ENCODE assay signal across 8 cellular contexts in the genomic region with DNA sequence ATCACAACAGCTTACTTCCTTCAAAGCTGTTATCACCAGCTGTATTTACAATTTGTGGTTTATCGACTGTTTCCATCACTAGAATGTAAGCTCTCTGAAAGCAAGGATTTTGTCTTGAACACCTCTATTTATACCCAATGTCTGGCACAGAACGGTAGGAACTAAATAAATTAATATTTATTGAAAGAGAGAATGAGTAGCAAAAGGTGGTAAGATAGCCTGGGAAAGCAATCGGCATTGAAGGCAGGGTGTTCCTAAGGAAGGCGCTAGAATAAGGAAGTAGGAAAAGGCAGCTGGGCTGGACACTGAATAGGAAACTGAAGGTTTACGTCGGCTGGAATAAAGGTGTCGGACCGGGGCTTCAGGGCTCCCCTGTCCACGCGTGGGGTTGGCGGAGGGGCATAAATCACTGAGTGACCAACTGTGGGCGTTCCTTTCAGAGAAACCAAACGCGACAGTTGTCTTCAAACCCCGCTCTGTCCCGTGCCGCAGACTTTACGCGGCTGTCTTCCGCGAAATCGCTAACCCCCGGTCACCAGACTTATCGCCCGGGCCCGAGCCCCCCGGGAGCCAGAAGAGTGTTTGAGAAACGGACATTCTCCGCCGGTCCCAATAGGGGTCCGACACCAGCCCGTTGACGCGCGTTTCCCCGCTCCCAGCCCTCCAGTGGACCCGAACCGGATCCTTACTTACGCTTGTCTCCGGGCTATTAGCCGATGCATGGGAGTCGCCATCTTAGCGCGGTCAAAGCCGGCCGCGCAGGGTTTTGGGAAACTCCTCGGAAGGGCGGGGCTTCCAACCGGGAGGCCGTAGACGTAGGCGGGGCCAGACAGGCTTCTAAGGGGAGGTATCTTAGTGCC. TPM values are rescaled to one million over a fixed set of nuclear protein-coding genes. Genes with fewer than 3 reads are reported as not detected.
A peak's percentile ranks its signal among the peaks of the same experiment; 100 is the strongest.
DNase-seq lines count a peak whose midpoint lies in the region; TF ChIP-seq lines count a peak whose summit lies in the region.

Gene ZCCHC10, minus strand, starts transcription at position 746 of the 860 bp plus-strand sequence. Its CDS starts 12 bp downstream, at position 734.

- DNase-seq in GF-D8 (lab: John Stamatoyannopoulos, UW) (peak; percentile 50), HEK293T (ENCODE audit: extremely low spot score) (peak; percentile 94), MV-4-11 (lab: John Stamatoyannopoulos, UW) (peak; percentile 81), SJSA1 (ENCODE audit: low read depth in 1 of 2, low spot score in 2 of 2) (peak; percentile 94 to 97), foreskin melanocyte (peak; percentile 88), stromal cell of bone marrow (ENCODE audit: low read depth) (peak; percentile 87)
- peak; percentile 71 to 86 (median 78) for DNase-seq in activated naive CD4-positive, alpha-beta T cell (lab: John Stamatoyannopoulos, UW)

- no peaks in the 10 kb centered on the region for H3K27me3 ChIP-seq in SJSA1 (replicated peaks)
- H3K27me3 ChIP-seq in neuron (ENCODE audit: insufficient read depth, low read length): no peaks in the 10 kb centered on the region

- H3K4me3 ChIP-seq in SJSA1: peak within 1 kb of the TSS; percentile 77
- peak within 1 kb of the TSS; percentile 100 for H3K4me3 ChIP-seq in neuron (ENCODE audit: low read length)

- peak within 1 kb of the TSS; percentile 99 for H2AFZ ChIP-seq in neuron (ENCODE audit: low read depth, low read length)

- peak within 1 kb of the TSS; percentile 81 for H3K27ac ChIP-seq in SJSA1

- H3K36me3 ChIP-seq in SJSA1 (peaks cover 31% of the 10 kb centered on the region), neuron (ENCODE audit: insufficient read depth, low read length) (peaks cover 10% of the 10 kb centered on the region)

- peaks cover 11% of the 10 kb centered on the region; the same call in 1 of the 2 replicates for H3K4me1 ChIP-seq in SJSA1 (replicated peaks)
- no peaks in the 10 kb centered on the region for H3K4me1 ChIP-seq in neuron (ENCODE audit: insufficient read depth, low read length)

- POLR2A ChIA-PET in HEK293T (lab: Yijun Ruan, JAX): interaction anchor here (1.0 to 2.6 kb wide), 6 partner anchors 9 to 288 kb away, joined by 3 to 20 read pairs (median 10); partner anchors contain the start of genes AFF4, HSPA4 and KIF3A

- CTCF ChIA-PET in HEK293T (lab: Yijun Ruan, JAX): interaction anchor here (0.7 kb wide), 1 partner anchor 143 kb away, joined by 5 read pairs; no protein-coding TSS in a partner anchor

- H3K9me3 ChIP-seq in SJSA1 (replicated peaks) (no peaks in the 10 kb centered on the region), neuron (ENCODE audit: low read length) (no peaks in the 10 kb centered on the region)

TF ChIP-seq in HEK293T, 16 proteins besides CTCF, POLR2A, EP300 and RAD21:
- TF ChIP-seq BHLHE40 (IDR thresholded peaks at IDR 0.05; ENCODE audit: borderline replicate concordance) (no peak), PKNOX1 (IDR thresholded peaks at IDR 0.05) (peak; percentile 84), ELF4 (IDR thresholded peaks at IDR 0.05) (peak; percentile 47; the same call in 1 of the 2 replicates), ARNT (IDR thresholded peaks at IDR 0.05) (no peak), L3MBTL2 (conservative IDR thresholded peaks at IDR 0.05) (peak; percentile 46; the same call in 1 of the 2 replicates), NFRKB (IDR thresholded peaks at IDR 0.05) (peak; percentile 51; the same call in 1 of the 2 replicates)

RNA-seq across cellular contexts. Expression of gene ZCCHC10, which starts in this region (rescaled TPM):
- 53.7 and 66.4 TPM in 2 replicates for total RNA-seq in SJSA1 (2014; rRNA removed; shearing (Covaris generic))

Comparison
In these comparisons a context has a peak if more than half of its experiments do, and no peak if none do; other contexts are left out.
1. Peak in every context shown above with its lines: DNase-seq, H3K4me3 ChIP-seq and H3K27ac ChIP-seq.